Comparison of ENCODE assay signal across 8 cellular contexts in genomic region chrX:30652527-30653414, GRCh38. TPM values are rescaled to one million over a fixed set of nuclear protein-coding genes. Genes with fewer than 3 reads are reported as not detected.
DNase-seq lines count a peak whose midpoint lies in the region; ATAC-seq and TF ChIP-seq lines count a peak whose summit lies in the region.

No MANE protein-coding gene starts in this region.

- peak overlapping the region; percentile 65 for H2BK12ac ChIP-seq in H9 (ENCODE audit: insufficient read length, low read depth, low read length)

- H3K79me1 ChIP-seq in H9 (ENCODE audit: insufficient read depth, low read depth, low read length, poor library complexity, severe bottlenecking), result no peaks in the 10 kb centered on the region

- no peak overlapping the region for H4K8ac ChIP-seq in H9 (replicated peaks; ENCODE audit: insufficient read length, low read depth, low read length)

- H3K23ac ChIP-seq in H9 (ENCODE audit: insufficient read length, low read depth, low read length), result no peak overlapping the region

- peak overlapping the region; percentile 83 for H3K18ac ChIP-seq in H9 (ENCODE audit: insufficient read length, low read depth, low read length)

- WGBS in H9 (ENCODE audit: extremely low coverage, insufficient read length, low lambda C conversion rate), result no CpG with 5 or more reads among the region's 65 CpGs

- no peak overlapping the region for H3K56ac ChIP-seq in H9 (ENCODE audit: insufficient read length, low read depth, low read length)

- H3K79me2 ChIP-seq in H9 (ENCODE audit: insufficient read depth, low read length) (no peaks in the 10 kb centered on the region), Loucy (ENCODE audit: insufficient read depth, low read length) (peaks cover 9% of the 10 kb centered on the region)

- H2BK20ac ChIP-seq in H9 (ENCODE audit: low read depth, low read length, poor library complexity, severe bottlenecking), result no peak overlapping the region

- no peak for TF ChIP-seq CTCF in H9 (conservative IDR thresholded peaks at IDR 0.05)
- no peak for TF ChIP-seq CTCF in Loucy (conservative IDR thresholded peaks at IDR 0.05; ENCODE audit: low read length)
- TF ChIP-seq CTCF in foreskin fibroblast (IDR thresholded peaks at IDR 0.05; ENCODE audit: low read depth, low read length), result no peak
- TF ChIP-seq CTCF in neural crest cell (conservative IDR thresholded peaks at IDR 0.05), result no peak

- peak; percentile 96 for DNase-seq in H9
- peak; percentile 96 for DNase-seq in activated effector memory CD4-positive, alpha-beta T cell treated with anti-CD3 and anti-CD28 coated beads, Interleukin-2, amount 50 U/mL, for 16 hours
- DNase-seq in foreskin fibroblast, result peak; percentile 91 to 96
- DNase-seq in neural crest cell (ENCODE audit: low read depth, low spot score), result peak; percentile 96
- peak; percentile 89 to 93 for DNase-seq in stimulated activated naive CD8-positive, alpha-beta T cell treated with anti-CD3 and anti-CD28 coated beads, Interleukin-15, amount 100 ng/mL, for 72 hours

- H4K5ac ChIP-seq in H9 (ENCODE audit: insufficient read length, low read depth, low read length), result peak overlapping the region; percentile 70

- peak; percentile 74 for ATAC-seq in stimulated activated naive CD8-positive, alpha-beta T cell treated with anti-CD3 and anti-CD28 coated beads, Interleukin-15, amount 100 ng/mL, for 72 hours

- TF ChIP-seq POLR2A in Raji (IDR thresholded peaks at IDR 0.05; ENCODE audit: insufficient read depth, low read depth, low read length), result peak; percentile 90

- H3K9me3 Mint-ChIP-seq in H9 (peaks cover 9 to 45% of the 10 kb centered on the region in 2 experiments), neural crest cell (no peaks in the 10 kb centered on the region)
- H3K9me3 Mint-ChIP-seq in stimulated activated naive CD8-positive, alpha-beta T cell treated with anti-CD3 and anti-CD28 coated beads, Interleukin-15, amount 100 ng/mL, for 72 hours, result no peaks in the 10 kb centered on the region

- H3K27me3 Mint-ChIP-seq in H9 (ENCODE audit: low read depth) (peaks cover 3% of the 10 kb centered on the region), neural crest cell (ENCODE audit: low read depth) (no peaks in the 10 kb centered on the region)
- no peaks in the 10 kb centered on the region for H3K27me3 Mint-ChIP-seq in stimulated activated naive CD8-positive, alpha-beta T cell treated with anti-CD3 and anti-CD28 coated beads, Interleukin-15, amount 100 ng/mL, for 72 hours

- H3K9ac ChIP-seq in ES-I3 (ENCODE audit: low read depth, low read length) (peak overlapping the region; percentile 66), H9 (ENCODE audit: extremely low read depth, insufficient read length, low read length) (peak overlapping the region; percentile 82), Loucy (ENCODE audit: low read depth, low read length, poor library complexity, severe bottlenecking) (peak overlapping the region; percentile 78)

- H3K27ac Mint-ChIP-seq in H9, result peak overlapping the region; percentile 94 to 98 (median 95)
- peak overlapping the region; percentile 97 for H3K27ac Mint-ChIP-seq in neural crest cell (ENCODE audit: unreplicated experiment)
- peak overlapping the region; percentile 98 to 99 for H3K27ac Mint-ChIP-seq in stimulated activated naive CD8-positive, alpha-beta T cell treated with anti-CD3 and anti-CD28 coated beads, Interleukin-15, amount 100 ng/mL, for 72 hours

- no peak overlapping the region for H2AFZ ChIP-seq in H9 (ENCODE audit: low read length)
- H2AFZ ChIP-seq in Loucy (ENCODE audit: low read length), result peak overlapping the region; percentile 72

- H2BK120ac ChIP-seq in H9 (ENCODE audit: low read depth, low read length, poor library complexity, severe bottlenecking), result no peak overlapping the region

- H4K91ac ChIP-seq in H9 (ENCODE audit: insufficient read length, low read depth, low read length), result no peak overlapping the region

- H3K4me3 Mint-ChIP-seq in H9 (peak overlapping the region; percentile 83 to 87), neural crest cell (peak overlapping the region; percentile 91)
- peak overlapping the region; percentile 93 to 95 for H3K4me3 Mint-ChIP-seq in stimulated activated naive CD8-positive, alpha-beta T cell treated with anti-CD3 and anti-CD28 coated beads, Interleukin-15, amount 100 ng/mL, for 72 hours

- H3K27me3 ChIP-seq in H9 (ENCODE audit: insufficient read depth, low read length), result no peaks in the 10 kb centered on the region
- H3K27me3 ChIP-seq in Loucy (ENCODE audit: insufficient read depth, low read length, poor library complexity, severe bottlenecking), result no peaks in the 10 kb centered on the region

- H3K4me2 ChIP-seq in H9 (ENCODE audit: insufficient read depth, insufficient read length, low read length) (peak overlapping the region; percentile 87), Loucy (ENCODE audit: low read depth, low read length, poor library complexity, severe bottlenecking) (peak overlapping the region; percentile 87)

- H3K9me2 ChIP-seq in Loucy (replicated peaks; ENCODE audit: low read depth, low read length), result no peaks in the 10 kb centered on the region

- peaks cover 19 to 20% of the 10 kb centered on the region in 2 experiments for H3K4me1 Mint-ChIP-seq in H9
- H3K4me1 Mint-ChIP-seq in neural crest cell, result peaks cover 25% of the 10 kb centered on the region
- H3K4me1 Mint-ChIP-seq in stimulated activated naive CD8-positive, alpha-beta T cell treated with anti-CD3 and anti-CD28 coated beads, Interleukin-15, amount 100 ng/mL, for 72 hours, result peaks cover 52% of the 10 kb centered on the region

- peak overlapping the region; percentile 90 for H3K14ac ChIP-seq in H9 (ENCODE audit: insufficient read depth, low read length)

- H3K4me1 ChIP-seq in ES-I3 (ENCODE audit: insufficient read depth, low read length), result peaks cover 3% of the 10 kb centered on the region; the same call in 1 of the 2 replicates
- H3K4me1 ChIP-seq in H9 (ENCODE audit: insufficient read depth, low read length), result no peaks in the 10 kb centered on the region; the same call in 1 of the 2 replicates
- peaks cover 12% of the 10 kb centered on the region for H3K4me1 ChIP-seq in Loucy (ENCODE audit: insufficient read depth, low read length, poor library complexity, severe bottlenecking)

- peak overlapping the region; percentile 33 for H3K27ac ChIP-seq in H9 (ENCODE audit: insufficient read length, low read depth, low read length)

- no peak overlapping the region for H2AK5ac ChIP-seq in H9 (ENCODE audit: insufficient read length, low read length)

- H3K36me3 ChIP-seq in ES-I3 (ENCODE audit: insufficient read depth, low read length), result no peaks in the 10 kb centered on the region
- H3K36me3 ChIP-seq in Loucy (ENCODE audit: insufficient read depth, low read length), result no peaks in the 10 kb centered on the region

- no peak overlapping the region for H3T11ph ChIP-seq in H9 (ENCODE audit: low read length)

- H3K23me2 ChIP-seq in H9 (ENCODE audit: insufficient read length, low read depth, low read length, poor library complexity, severe bottlenecking), result peaks cover 6% of the 10 kb centered on the region

- peaks cover 0 to 3% (median 0%) of the 10 kb centered on the region in 3 experiments; a peak in 3 of 7 replicates for H3K36me3 Mint-ChIP-seq in H9 (ENCODE audit: insufficient read depth in 1 of 3, low read depth in 3 of 3)
- no peaks in the 10 kb centered on the region for H3K36me3 Mint-ChIP-seq in neural crest cell (ENCODE audit: low read depth)

- no peak overlapping the region for H3K4ac ChIP-seq in H9 (ENCODE audit: low read depth, low read length)

- H4K20me1 ChIP-seq in H9 (ENCODE audit: control insufficient read depth, insufficient read depth, insufficient read length), result no peaks in the 10 kb centered on the region
- no peaks in the 10 kb centered on the region for H4K20me1 ChIP-seq in Loucy (ENCODE audit: insufficient read depth, low read length, poor library complexity, severe bottlenecking)

- no peak overlapping the region for H2BK15ac ChIP-seq in H9 (ENCODE audit: low read depth, low read length)

- H3K9me3 ChIP-seq in ES-I3 (ENCODE audit: control insufficient read depth, insufficient read depth, low read length) (no peaks in the 10 kb centered on the region), H9 (ENCODE audit: control insufficient read depth, low read depth, low read length) (no peaks in the 10 kb centered on the region), Loucy (ENCODE audit: insufficient read depth, low read depth, low read length) (no peaks in the 10 kb centered on the region)

- no peaks in the 10 kb centered on the region for H3F3A ChIP-seq in Loucy (ENCODE audit: low read depth)

- peak overlapping the region; percentile 90 for H3K4me3 ChIP-seq in Loucy (ENCODE audit: low read length, poor library complexity, severe bottlenecking)
- H3K4me3 ChIP-seq in foreskin fibroblast (ENCODE audit: low read depth in 1 of 2, low read length in 2 of 2), result peak overlapping the region; percentile 75 to 81

- H2BK5ac ChIP-seq in H9 (ENCODE audit: insufficient read length, low read length), result no peak overlapping the region

RNA-seq across cellular contexts. Expression of gene GK, which starts 0.5 kb away (rescaled TPM):
- total RNA-seq in H9 (2021) (7.3 and 9.8 TPM in 2 replicates), neural crest cell (16.9 and 17.3 TPM in 2 replicates)

Comparison
In these comparisons a context has a peak if more than half of its experiments do, and no peak if none do; other contexts are left out.
1. Peak in every context shown above with its lines: DNase-seq, ATAC-seq, H3K4me3 ChIP-seq and H3K27ac ChIP-seq.